32 cellular contexts compared by ENCODE assay signal in genomic region chr21:17583898-17584297, GRCh38.
"Had no signal": no experiment of that assay in that cellular context is flagged by ENCODE, and none has a peak within 500 bp of the region (broad histone marks: within the 10 kb centered on the region; RNA-seq: fewer than 3 reads in every experiment).

No MANE protein-coding gene starts in this region.

- H3K9me3 Mint-ChIP-seq: naive thymus-derived CD8-positive, alpha-beta T cell; natural killer cell treated with Interleukin-12 subunit alpha and Interleukin-12 subunit beta and Interleukin-15 and Interleukin-18, amount 100 ng/mL, for 72 hours; stimulated activated memory B cell treated with anti-CD40 and anti-IgM and Interleukin-4, amounts not matched to agents 10 μg/mL and 1 μg/mL and 100 μg/mL, for 72 hours; stimulated activated naive CD8-positive, alpha-beta T cell treated with anti-CD3 and anti-CD28 coated beads, Interleukin-15, amount 100 ng/mL, for 72 hours; type B pancreatic cell had no signal

- H3K4me3 Mint-ChIP-seq: naive thymus-derived CD8-positive, alpha-beta T cell; natural killer cell treated with Interleukin-12 subunit alpha and Interleukin-12 subunit beta and Interleukin-15 and Interleukin-18, amount 100 ng/mL, for 72 hours; nephron progenitor cell; neural crest cell; stimulated activated memory B cell treated with anti-CD40 and anti-IgM and Interleukin-4, amounts not matched to agents 10 μg/mL and 1 μg/mL and 100 μg/mL, for 72 hours; stimulated activated naive CD8-positive, alpha-beta T cell treated with anti-CD3 and anti-CD28 coated beads, Interleukin-15, amount 100 ng/mL, for 72 hours; type B pancreatic cell had no signal

- H3K9ac ChIP-seq: parathyroid adenoma had no signal

- H3K4me1 ChIP-seq: parathyroid adenoma, psoas muscle, suprapubic skin, tibial artery, upper lobe of right lung had no signal

- H3K9me3 ChIP-seq: neutrophil, ovary, psoas muscle, spleen, suprapubic skin, testis, tibial artery, transverse colon, upper lobe of right lung had no signal

- H3K4me3 ChIP-seq: ovary, psoas muscle, skin epidermis, smooth muscle cell, spleen, suprapubic skin, testis, tibial artery, transverse colon, upper lobe of right lung had no signal

- H3K27me3 Mint-ChIP-seq: progenitor cell of endocrine pancreas; stimulated activated memory B cell treated with anti-CD40 and anti-IgM and Interleukin-4, amounts not matched to agents 10 μg/mL and 1 μg/mL and 100 μg/mL, for 72 hours; stimulated activated naive CD8-positive, alpha-beta T cell treated with anti-CD3 and anti-CD28 coated beads, Interleukin-15, amount 100 ng/mL, for 72 hours; type B pancreatic cell had no signal

- H3K27ac ChIP-seq: neutrophil, ovary, parathyroid adenoma, psoas muscle, skin epidermis, spleen, suprapubic skin, testis, tibial artery, transverse colon, upper lobe of right lung had no signal

- H3K4me1 Mint-ChIP-seq: naive B cell; naive thymus-derived CD8-positive, alpha-beta T cell; neural crest cell; stimulated activated memory B cell treated with anti-CD40 and anti-IgM and Interleukin-4, amounts not matched to agents 10 μg/mL and 1 μg/mL and 100 μg/mL, for 72 hours; stimulated activated naive CD8-positive, alpha-beta T cell treated with anti-CD3 and anti-CD28 coated beads, Interleukin-15, amount 100 ng/mL, for 72 hours had no signal

- H3K36me3 Mint-ChIP-seq: naive B cell; naive thymus-derived CD8-positive, alpha-beta T cell; natural killer cell treated with Interleukin-12 subunit alpha and Interleukin-12 subunit beta and Interleukin-15 and Interleukin-18, amount 100 ng/mL, for 72 hours; stimulated activated memory B cell treated with anti-CD40 and anti-IgM and Interleukin-4, amounts not matched to agents 10 μg/mL and 1 μg/mL and 100 μg/mL, for 72 hours had no signal

- H3K36me3 ChIP-seq: neutrophil, ovary, spleen, suprapubic skin, tibial artery, transverse colon, upper lobe of right lung had no signal

- H3K27me3 ChIP-seq: neutrophil, ovary, spleen, suprapubic skin, testis, tibial artery, transverse colon, upper lobe of right lung had no signal

- H3K27ac Mint-ChIP-seq: naive B cell; naive thymus-derived CD8-positive, alpha-beta T cell; natural killer cell treated with Interleukin-12 subunit alpha and Interleukin-12 subunit beta and Interleukin-15 and Interleukin-18, amount 100 ng/mL, for 72 hours; nephron progenitor cell; progenitor cell of endocrine pancreas; stimulated activated memory B cell treated with anti-CD40 and anti-IgM and Interleukin-4, amounts not matched to agents 10 μg/mL and 1 μg/mL and 100 μg/mL, for 72 hours; stimulated activated naive CD8-positive, alpha-beta T cell treated with anti-CD3 and anti-CD28 coated beads, Interleukin-15, amount 100 ng/mL, for 72 hours; type B pancreatic cell had no signal

- DNase-seq: naive B cell; naive thymus-derived CD8-positive, alpha-beta T cell; nephron progenitor cell; nucleus accumbens; ovary; psoas muscle; right cardiac atrium; spleen; stimulated activated CD4-positive, alpha-beta T cell treated with anti-CD3 and anti-CD28 coated beads, Interleukin-12 subunit alpha, Interleukin-12 subunit beta, amount 100 ng/mL, for 4 hours; stimulated activated CD4-positive, alpha-beta T cell treated with anti-CD3 and anti-CD28 coated beads, Interleukin-1b, Interleukin-23, amount 100 ng/mL, for 48 hours; stimulated activated CD4-positive, alpha-beta T cell treated with anti-CD3 and anti-CD28 coated beads, Interleukin-4, amount 100 ng/mL, for 1 hour; stimulated activated CD4-positive, alpha-beta T cell treated with anti-CD3 and anti-CD28 coated beads, Interleukin-4, amount 100 ng/mL, for 4 hours; stimulated activated CD8-positive, alpha-beta memory T cell treated with anti-CD3 and anti-CD28 coated beads, Interleukin-4, amount 100 ng/mL, for 48 hours; stimulated activated naive CD4-positive, alpha-beta T cell; stimulated activated naive CD8-positive, alpha-beta T cell treated with anti-CD3 and anti-CD28 coated beads, Interleukin-15, amount 100 ng/mL, for 72 hours; stimulated activated naive CD8-positive, alpha-beta T cell treated with anti-CD3 and anti-CD28 coated beads, Interleukin-15, Interleukin-2, amounts not matched to agents 100 U/mL and 50 U/mL, for 24 hours; substantia nigra; testis; tibial artery; transverse colon; upper lobe of right lung had no signal

- H2AFZ ChIP-seq: parathyroid adenoma had no signal

- H3K4me2 ChIP-seq: smooth muscle cell had no signal

- ATAC-seq: naive thymus-derived CD8-positive, alpha-beta T cell; natural killer cell treated with Interleukin-12 subunit alpha and Interleukin-12 subunit beta and Interleukin-15 and Interleukin-18, amount 100 ng/mL, for 72 hours; psoas muscle; right cardiac atrium; sciatic nerve; stimulated activated memory B cell treated with anti-CD40 and anti-IgM and Interleukin-4, amounts not matched to agents 10 μg/mL and 1 μg/mL and 100 μg/mL, for 72 hours; stimulated activated naive CD8-positive, alpha-beta T cell treated with anti-CD3 and anti-CD28 coated beads, Interleukin-15, amount 100 ng/mL, for 72 hours; stimulated activated naive CD8-positive, alpha-beta T cell treated with anti-CD3 and anti-CD28 coated beads, Interleukin-15, Interleukin-2, amounts not matched to agents 100 U/mL and 50 U/mL, for 24 hours; upper lobe of right lung had no signal

- H3K79me2 ChIP-seq: parathyroid adenoma had no signal
